In genomic region chr16:67413978-67414891, GRCh38 we compare ENCODE assay signal across 22 cellular contexts. TPM values are rescaled to one million over a fixed set of nuclear protein-coding genes. Genes with fewer than 3 reads are reported as not detected.
DNase-seq lines count a peak whose midpoint lies in the region; ATAC-seq, FAIRE-seq and TF ChIP-seq lines count a peak whose summit lies in the region.
"Had no signal": no experiment of that assay in that cellular context is flagged by ENCODE, and none has a peak within 500 bp of the region (broad histone marks: within the 10 kb centered on the region; RNA-seq: fewer than 3 reads in every experiment).

No MANE protein-coding gene starts in this region.

- no peak for TF ChIP-seq EP300 in H1 (IDR thresholded peaks at IDR 0.05; ENCODE audit: borderline replicate concordance in 1 of 2, low read depth in 2 of 2, low read length in 2 of 2)

- H2BK12ac ChIP-seq in H1 (ENCODE audit: low read depth, low read length): no peak overlapping the region

- no peaks in the 10 kb centered on the region for H3K79me1 ChIP-seq in H1 (ENCODE audit: low read depth, low read length)

- peaks cover 6 to 12% (median 11%) of the 10 kb centered on the region in 3 donors for H3K4me1 Mint-ChIP-seq in T-cell

- H3K27me3 ChIP-seq in left ventricle myocardium inferior (ENCODE audit: low read depth) (no peaks in the 10 kb centered on the region), H1 (replicated peaks in 1 of 4; ENCODE audit: control insufficient read depth in 3 of 4, extremely low read depth in 1 of 4, insufficient read depth in 3 of 4, low read length in 3 of 4) (no peaks in the 10 kb centered on the region; a peak in 2 of 7 replicates), mucosa of rectum (ENCODE audit: control insufficient read depth in 2 of 2, insufficient read depth in 2 of 2, low read length in 2 of 2) (no peaks in the 10 kb centered on the region), upper lobe of right lung (no peaks in the 10 kb centered on the region), lower lobe of right lung (ENCODE audit: low read depth) (no peaks in the 10 kb centered on the region)
- H3K27me3 ChIP-seq: esophagus muscularis mucosa, hepatocyte, vagina had no signal

- H3K79me2 ChIP-seq in H1 (ENCODE audit: control insufficient read depth in 1 of 2, insufficient read depth in 2 of 2, low read length in 2 of 2): no peaks in the 10 kb centered on the region
- H3K79me2 ChIP-seq: hepatocyte had no signal

- no peak overlapping the region for H3K56ac ChIP-seq in H1 (replicated peaks; ENCODE audit: insufficient read length, low read depth, low read length)

- peak overlapping the region; percentile 45 for H3K27ac ChIP-seq in left ventricle myocardium inferior (replicated peaks)
- H3K27ac ChIP-seq in H1 (ENCODE audit: low read depth, low read length): no peak overlapping the region
- H3K27ac ChIP-seq in mucosa of rectum (ENCODE audit: low read depth in 2 of 2, low read length in 2 of 2): peak overlapping the region; percentile 6 to 55
- peak overlapping the region; percentile 24 for H3K27ac ChIP-seq in upper lobe of right lung
- no peak overlapping the region for H3K27ac ChIP-seq in lower lobe of right lung
- H3K27ac ChIP-seq: hepatocyte, HL-60 had no signal

- no peak overlapping the region for H4K91ac ChIP-seq in H1 (replicated peaks; ENCODE audit: insufficient read length, low read length)

- no peaks in the 10 kb centered on the region for H3K36me3 Mint-ChIP-seq in T-cell
- H3K36me3 Mint-ChIP-seq: CD4-positive, alpha-beta memory T cell had no signal

- CTCF ChIA-PET in H1 (lab: Charles Lee; ENCODE audit: partially characterized antibody): interaction anchor here (0.6 to 32.4 kb wide), 12 partner anchors 3 to 80 kb away, joined by 3 to 476 read pairs (median 5); partner anchors contain the start of genes HSD11B2, TPPP3 and ZDHHC1
- CTCF ChIA-PET in T-cell (lab: Charles Lee): interaction anchor here in 1 of 2 donors (0.6 to 0.7 kb wide), 2 partner anchors 14 to 154 kb away, joined by 3 to 4 read pairs; no protein-coding TSS in a partner anchor

- H4K20me1 ChIP-seq in H1 (replicated peaks in 1 of 2; ENCODE audit: control insufficient read depth in 1 of 2, insufficient read depth in 2 of 2, low read length in 2 of 2): no peaks in the 10 kb centered on the region

- peak overlapping the region; percentile 28; the same call in 1 of the 2 replicates for H3K18ac ChIP-seq in H1 (ENCODE audit: extremely low read depth, low read length)

- ATAC-seq in left cardiac atrium: no peak
- ATAC-seq in upper lobe of right lung: no peak
- no peak for ATAC-seq in lower lobe of right lung
- ATAC-seq in T-cell (replicated peaks in 1 of 4): no peak
- ATAC-seq: activated CD4-positive, CD25-positive, alpha-beta regulatory T cell treated with anti-CD3 and anti-CD28 coated beads, Interleukin-2, amount 50 U/mL, for 24 hours; stimulated activated naive CD8-positive, alpha-beta T cell treated with anti-CD3 and anti-CD28 coated beads, Interleukin-15, Interleukin-2, amounts not matched to agents 100 U/mL and 50 U/mL, for 24 hours had no signal

- H3K4me3 Mint-ChIP-seq in T-cell: no peak overlapping the region
- H3K4me3 Mint-ChIP-seq: T-helper 2 cell treated with Interferon-gamma antibody and Interleukin-4, amounts not matched to agents 5 μg/mL and 100 μg/mL, for 36 hours had no signal

- POLR2A ChIA-PET in H1 (lab: Charles Lee; ENCODE audit: partially characterized antibody) (interaction anchor here (0.9 to 3.1 kb wide), 4 partner anchors 9 to 18 kb away, joined by 3 to 14 read pairs (median 5); no protein-coding TSS in a partner anchor), T-cell (lab: Charles Lee) (interaction anchor here in 1 of 2 donors (0.6 kb wide), 1 partner anchor 444 kb away, joined by 3 read pairs; no protein-coding TSS in a partner anchor)

- no peak overlapping the region for H3K14ac ChIP-seq in H1 (ENCODE audit: insufficient read length)

- no peak overlapping the region for H4K8ac ChIP-seq in H1 (ENCODE audit: extremely low read depth, insufficient read depth, low read length)

- peak overlapping the region; percentile 15 to 17; a peak in 2 of 4 replicates for H3K4me2 ChIP-seq in H1 (ENCODE audit: insufficient read depth in 1 of 2, low read depth in 2 of 2, low read length in 2 of 2)

- FAIRE-seq in H1 (lab: Jason Lieb, UNC): peak; percentile 75
- FAIRE-seq: A204.1, astrocyte had no signal

- 58% methylated on average over 6 of the region's 6 CpGs; no CpG with 5 or more reads in 1 of the 2 experiments for WGBS in H1 (ENCODE audit: extremely low coverage in 1 of 2, insufficient coverage in 1 of 2, insufficient read length in 1 of 2, insufficient replicate concordance in 2 of 2, low coverage in 1 of 2, low lambda C conversion rate in 2 of 2, missing lambda C conversion rate in 1 of 2), 2 experiments

- no peaks in the 10 kb centered on the region for H3K9me3 Mint-ChIP-seq in T-cell
- H3K9me3 Mint-ChIP-seq: CD4-positive, alpha-beta memory T cell; T-helper 2 cell treated with Interferon-gamma antibody and Interleukin-4, amounts not matched to agents 5 μg/mL and 100 μg/mL, for 36 hours had no signal

- H3K9ac ChIP-seq in H1 (replicated peaks in 1 of 4; ENCODE audit: extremely low read depth in 1 of 4, low read depth in 3 of 4, low read length in 3 of 4): no peak overlapping the region
- no peak overlapping the region for H3K9ac ChIP-seq in mucosa of rectum (ENCODE audit: low read depth in 1 of 2, low read length in 2 of 2)

- intact Hi-C loops in left ventricle myocardium inferior (cut with micrococcal nuclease) (no loop called here), left cardiac atrium (cut with DNase I) (no loop called here), upper lobe of right lung (cut with DNase I) (no loop called here), lower lobe of right lung (cut with DNase I) (no loop called here)

- no peak overlapping the region for H3K4ac ChIP-seq in H1 (replicated peaks; ENCODE audit: insufficient read length, low read depth, low read length)

- H2BK120ac ChIP-seq in H1 (replicated peaks; ENCODE audit: low read depth, low read length): no peak overlapping the region

- H3K23me2 ChIP-seq in H1 (ENCODE audit: low read depth, low read length): peaks cover 4% of the 10 kb centered on the region; the same call in 1 of the 2 replicates

- DNase-seq in left ventricle myocardium inferior: no peak
- DNase-seq in left cardiac atrium: no peak
- no peak for DNase-seq in H1 (ENCODE audit: low read depth in 1 of 2, low spot score in 2 of 2)
- no peak for DNase-seq in upper lobe of right lung
- DNase-seq in pons (ENCODE audit: low spot score): no peak
- DNase-seq in lower lobe of right lung: no peak
- DNase-seq in T-cell: no peak
- DNase-seq: activated gamma-delta T cell treated with Interleukin-2 at 50 U/mL for 16 hours; CD4-positive, alpha-beta memory T cell; cortex of kidney; NCI-H1436 treated with DMSO at 0.1 percent for 48 hours; SHP77; stimulated activated naive CD8-positive, alpha-beta T cell treated with anti-CD3 and anti-CD28 coated beads, Interleukin-15, Interleukin-2, amounts not matched to agents 100 U/mL and 50 U/mL, for 24 hours had no signal

- no peak overlapping the region for H3K27ac Mint-ChIP-seq in T-cell
- H3K27ac Mint-ChIP-seq: T-helper 2 cell treated with Interferon-gamma antibody and Interleukin-4, amounts not matched to agents 5 μg/mL and 100 μg/mL, for 36 hours had no signal

- TF ChIP-seq RAD21 in H1 (IDR thresholded peaks at IDR 0.05 in 1 of 2, conservative IDR thresholded peaks at IDR 0.05 in 1 of 2; ENCODE audit: low read depth in 2 of 2, low read length in 2 of 2): no peak

- H2AK5ac ChIP-seq in H1 (ENCODE audit: low read depth, low read length): no peak overlapping the region

- no peaks in the 10 kb centered on the region for H3K36me3 ChIP-seq in left ventricle myocardium inferior
- H3K36me3 ChIP-seq in H1 (ENCODE audit: control insufficient read depth in 2 of 4, insufficient read depth in 4 of 4, low read length in 3 of 4): no peaks in the 10 kb centered on the region
- no peaks in the 10 kb centered on the region for H3K36me3 ChIP-seq in mucosa of rectum (ENCODE audit: control insufficient read depth in 2 of 2, insufficient read depth in 2 of 2, low read length in 2 of 2)
- no peaks in the 10 kb centered on the region for H3K36me3 ChIP-seq in upper lobe of right lung
- no peaks in the 10 kb centered on the region for H3K36me3 ChIP-seq in lower lobe of right lung
- H3K36me3 ChIP-seq: vagina had no signal

- no peak for TF ChIP-seq POLR2A in H1 (IDR thresholded peaks at IDR 0.05; ENCODE audit: control extremely low read depth in 1 of 2, low read depth in 2 of 2, low read length in 2 of 2)

- H2BK5ac ChIP-seq in H1 (ENCODE audit: low read depth, low read length): no peak overlapping the region

- no peaks in the 10 kb centered on the region for H3K9me3 ChIP-seq in left ventricle myocardium inferior (replicated peaks)
- no peaks in the 10 kb centered on the region for H3K9me3 ChIP-seq in H1 (ENCODE audit: insufficient read depth in 2 of 2, low read depth in 1 of 2, low read length in 1 of 2)
- no peaks in the 10 kb centered on the region for H3K9me3 ChIP-seq in mucosa of rectum (ENCODE audit: control insufficient read depth in 2 of 2, low read length in 2 of 2)
- no peaks in the 10 kb centered on the region for H3K9me3 ChIP-seq in upper lobe of right lung
- H3K9me3 ChIP-seq in lower lobe of right lung: no peaks in the 10 kb centered on the region
- H3K9me3 ChIP-seq: esophagus muscularis mucosa, vagina had no signal

- H3K4me3 ChIP-seq in left ventricle myocardium inferior (no peak overlapping the region), H1 (ENCODE audit: extremely low read depth in 1 of 4, insufficient read depth in 2 of 4, low read depth in 3 of 4, low read length in 4 of 4) (no peak overlapping the region), mucosa of rectum (ENCODE audit: low read length in 2 of 2) (no peak overlapping the region), upper lobe of right lung (no peak overlapping the region), lower lobe of right lung (no peak overlapping the region)
- H3K4me3 ChIP-seq: hepatocyte had no signal

- TF ChIP-seq CTCF in left ventricle myocardium inferior (IDR thresholded peaks at IDR 0.05; ENCODE audit: borderline replicate concordance): no peak
- no peak for TF ChIP-seq CTCF in H1 (IDR thresholded peaks at IDR 0.05; ENCODE audit: control extremely low read depth in 1 of 3, insufficient read depth in 1 of 3, low read depth in 1 of 3, low read length in 3 of 3)
- TF ChIP-seq CTCF in upper lobe of right lung (IDR thresholded peaks at IDR 0.05): no peak
- no peak for TF ChIP-seq CTCF in lower lobe of right lung (IDR thresholded peaks at IDR 0.05)

- no peak overlapping the region for H4K5ac ChIP-seq in H1 (ENCODE audit: insufficient read length, low read depth, low read length)

- no peak overlapping the region for H2BK20ac ChIP-seq in H1 (ENCODE audit: low read length)

- H3K23ac ChIP-seq in H1 (ENCODE audit: insufficient read length): no peak overlapping the region

- 0 out of 2 replicates have a peak overlapping the region, but pooled peaks have one; percentile 40 for H2BK15ac ChIP-seq in H1 (ENCODE audit: low read length)

- H3K27me3 Mint-ChIP-seq in T-cell: peaks cover 25 to 33% of the 10 kb centered on the region in 2 donors

- H3K4me1 ChIP-seq in left ventricle myocardium inferior (peaks cover 36% of the 10 kb centered on the region), H1 (replicated peaks in 1 of 4; ENCODE audit: control insufficient read depth in 3 of 4, insufficient read depth in 4 of 4, low read length in 3 of 4) (peaks cover 0 to 14% (median 2%) of the 10 kb centered on the region in 4 experiments; a peak in 5 of 7 replicates), mucosa of rectum (ENCODE audit: control insufficient read depth in 2 of 2, insufficient read depth in 2 of 2, low read length in 2 of 2) (peaks cover 3 to 11% of the 10 kb centered on the region in 2 donors), upper lobe of right lung (peaks cover 16% of the 10 kb centered on the region), lower lobe of right lung (peaks cover 26% of the 10 kb centered on the region)

- no peak overlapping the region for H2AFZ ChIP-seq in H1 (ENCODE audit: low read length)
- H2AFZ ChIP-seq: hepatocyte had no signal

RNA-seq across cellular contexts. Expression of gene ZDHHC1, which starts 2.0 kb away (rescaled TPM):
- total RNA-seq in left ventricle myocardium inferior: 2.9 TPM
- total RNA-seq in left cardiac atrium: 1 to 10 TPM; 4.6 to 6.8 TPM
- 3.1 and 3.5 TPM in 2 replicates for total RNA-seq in H1 (2021; fragmentation: NEBNext Ultra II Directional; extraction: Animal tissue kit (Norgen Biotek cat#: 25700))
- 4.9 and 7.5 TPM in 2 replicates for polyA plus RNA-seq in H1 (2011; rRNA removed)
- 4.4 TPM for polyA plus RNA-seq in H1 (2011; cell fraction: cytosol; rRNA removed)
- 11.3 TPM for polyA plus RNA-seq in H1 (2011; cell fraction: nucleus; rRNA removed)
- 2.6 to 5.3 TPM (median 3.4 TPM) in 4 replicates for polyA plus RNA-seq in H1 (2012, experiment 1 of 2)
- 2.2 TPM for polyA plus RNA-seq in H1 (2012, experiment 2 of 2)
- 3.5 TPM for polyA plus RNA-seq in H1 (2013, experiment 1 of 2)
- polyA plus RNA-seq in H1 (2013, experiment 2 of 2): 3.4 TPM
- 4.4 and 5.2 TPM in 2 replicates for polyA minus RNA-seq in H1 (2011; rRNA and poly(A)+ RNA removed)
- polyA minus RNA-seq in H1 (2011; cell fraction: cytosol; rRNA and poly(A)+ RNA removed): 2.8 TPM
- 10.0 TPM for polyA minus RNA-seq in H1 (2011; cell fraction: nucleus; rRNA and poly(A)+ RNA removed)
- 11.1 TPM for total RNA-seq in upper lobe of right lung
- 18.9 TPM for total RNA-seq in lower lobe of right lung
- total RNA-seq in T-cell: under 1 TPM in 4 of 5 donors, not detected in 1; 0.26 to 0.85 (median 0.47) TPM
- total RNA-seq: CD4-positive, alpha-beta memory T cell had no signal
- polyA plus RNA-seq: CD4-positive, alpha-beta memory T cell had no signal

RNA-seq across cellular contexts. Expression of gene HSD11B2, which starts 16.7 kb away (rescaled TPM):
- 0.99 TPM for total RNA-seq in left ventricle myocardium inferior
- total RNA-seq in left cardiac atrium: 1 to 10 TPM in 1 of 2 donors, not detected in 1; 1.6 TPM
- 25.9 and 28.7 TPM in 2 replicates for total RNA-seq in H1 (2021; fragmentation: NEBNext Ultra II Directional; extraction: Animal tissue kit (Norgen Biotek cat#: 25700))
- 32.9 and 41.9 TPM in 2 replicates for polyA plus RNA-seq in H1 (2011; rRNA removed)
- 27.5 TPM for polyA plus RNA-seq in H1 (2011; cell fraction: cytosol; rRNA removed)
- 43.8 TPM for polyA plus RNA-seq in H1 (2011; cell fraction: nucleus; rRNA removed)
- polyA plus RNA-seq in H1 (2012, experiment 1 of 2): 33.8 to 46.5 TPM (median 42.5 TPM) in 4 replicates
- 32.9 TPM for polyA plus RNA-seq in H1 (2012, experiment 2 of 2)
- 52.3 TPM for polyA plus RNA-seq in H1 (2013, experiment 1 of 2)
- polyA plus RNA-seq in H1 (2013, experiment 2 of 2): 54.7 TPM
- 13.5 and 16.7 TPM in 2 replicates for polyA minus RNA-seq in H1 (2011; rRNA and poly(A)+ RNA removed)
- 22.1 TPM for polyA minus RNA-seq in H1 (2011; cell fraction: cytosol; rRNA and poly(A)+ RNA removed)
- 16.5 TPM for polyA minus RNA-seq in H1 (2011; cell fraction: nucleus; rRNA and poly(A)+ RNA removed)
- total RNA-seq in upper lobe of right lung: 2.2 TPM
- total RNA-seq in lower lobe of right lung: 2.9 TPM
- total RNA-seq in T-cell: under 1 TPM in 3 of 5 donors, not detected in 2; 0.20 to 0.32 (median 0.29) TPM
- total RNA-seq: astrocyte; CD4-positive, alpha-beta memory T cell had no signal

RNA-seq across cellular contexts. Expression of gene TPPP3, which starts 20.9 kb away (rescaled TPM):
- total RNA-seq in left ventricle myocardium inferior (15.5 TPM), left cardiac atrium (10 to 100 TPM; 22.9 to 40.1 TPM), upper lobe of right lung (29.7 TPM), lower lobe of right lung (123 TPM), T-cell (under 1 TPM in 2 of 5 donors, not detected in 3; 0.18 to 0.23 TPM)
- total RNA-seq in H1 (2021; fragmentation: NEBNext Ultra II Directional; extraction: Animal tissue kit (Norgen Biotek cat#: 25700)): 0.61 and 1.0 TPM in 2 replicates
- 0.77 and 1.3 TPM in 2 replicates for polyA plus RNA-seq in H1 (2011; rRNA removed)
- 1.4 TPM for polyA plus RNA-seq in H1 (2011; cell fraction: cytosol; rRNA removed)
- polyA plus RNA-seq in H1 (2011; cell fraction: nucleus; rRNA removed): 1.4 TPM
- polyA plus RNA-seq in H1 (2012, experiment 1 of 2): 0.70 to 1.4 TPM (median 0.81 TPM) in 4 replicates
- polyA plus RNA-seq in H1 (2012, experiment 2 of 2): 0.79 TPM
- 0.51 TPM for polyA plus RNA-seq in H1 (2013, experiment 1 of 2)
- 0.39 TPM for polyA plus RNA-seq in H1 (2013, experiment 2 of 2)
- polyA minus RNA-seq in H1 (2011; rRNA and poly(A)+ RNA removed): 0.34 TPM in 1 of 2 replicates, not detected in the other
- not detected for polyA minus RNA-seq in H1 (2011; cell fraction: cytosol; rRNA and poly(A)+ RNA removed)
- polyA minus RNA-seq in H1 (2011; cell fraction: nucleus; rRNA and poly(A)+ RNA removed): 1.1 TPM
- total RNA-seq: CD4-positive, alpha-beta memory T cell had no signal
- polyA plus RNA-seq: CD4-positive, alpha-beta memory T cell had no signal

Comparison
In these comparisons a context has a peak if more than half of its experiments do, and no peak if none do; other contexts are left out.
1. H3K27ac ChIP-seq: peak in left ventricle myocardium inferior (single experiment), mucosa of rectum (2 of 2) and upper lobe of right lung (single experiment); none in H1 (single experiment) and lower lobe of right lung (single experiment).